In the genomic region with DNA sequence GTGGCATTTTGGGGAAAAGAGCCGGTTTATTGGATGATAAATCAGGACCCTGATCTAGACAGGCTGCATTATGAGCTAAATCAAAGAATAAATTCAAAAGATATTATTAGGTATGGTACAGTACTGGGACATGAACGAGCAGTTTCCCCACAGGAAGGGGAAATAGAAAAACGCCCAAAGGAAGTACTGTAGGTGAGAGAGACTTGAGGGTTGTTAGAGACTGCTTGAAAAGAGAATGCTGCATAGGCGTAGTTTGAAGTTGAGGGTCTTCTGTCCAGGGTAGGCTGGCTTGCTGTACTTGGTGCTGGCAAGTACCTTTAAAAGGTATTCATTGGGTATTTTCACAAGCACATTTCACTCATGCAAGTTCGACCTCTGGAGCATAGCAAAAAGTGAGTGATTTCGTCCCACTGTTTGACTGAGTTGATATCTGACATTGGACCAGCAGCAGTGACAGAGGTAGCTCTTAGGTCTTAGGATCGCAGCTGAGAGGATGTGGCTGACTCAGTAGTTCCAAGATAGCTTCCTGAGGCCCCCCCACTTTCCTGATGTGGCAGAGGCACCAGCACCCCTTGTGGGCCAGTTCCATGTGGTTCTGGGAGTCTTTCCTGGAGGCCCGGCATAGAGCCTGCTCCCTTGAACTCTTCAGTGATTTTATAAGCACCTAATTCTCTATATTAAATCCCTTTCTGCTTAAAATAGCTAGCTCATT, we compare ENCODE assay signal across 2 cellular contexts.
TF ChIP-seq lines count a peak whose summit lies in the region.

No MANE protein-coding gene starts in this region.

TF ChIP-seq in GM23338, 12 proteins besides CTCF, POLR2A, EP300 and RAD21:
- TF ChIP-seq REST (IDR thresholded peaks at IDR 0.05; ENCODE audit: unreplicated experiment) (no peak), ZNF462 (CRISPR knock-in tag; IDR thresholded peaks at IDR 0.05) (no peak), EZH2 (IDR thresholded peaks at IDR 0.05; ENCODE audit: low read depth, unreplicated experiment) (no peak), POLR2AphosphoS5 (IDR thresholded peaks at IDR 0.05; ENCODE audit: low read depth) (no peak)

TF ChIP-seq in endothelial cell of umbilical vein, 7 proteins besides CTCF, POLR2A, EP300 and RAD21:
- TF ChIP-seq POLR2AphosphoS5 (IDR thresholded peaks at IDR 0.05; ENCODE audit: insufficient read depth, low read depth, low read length) (no peak), FOS (IDR thresholded peaks at IDR 0.05; ENCODE audit: borderline replicate concordance, insufficient read depth, low read length) (peak; percentile 32)
